In genomic region chr5:150596313-150596712, GRCh38 we compare ENCODE assay signal across 16 cellular contexts. TPM values are rescaled to one million over a fixed set of nuclear protein-coding genes. Genes with fewer than 3 reads are reported as not detected.
A peak's percentile ranks its signal among the peaks of the same experiment; 100 is the strongest.
DNase-seq lines count a peak whose midpoint lies in the region; ATAC-seq and TF ChIP-seq lines count a peak whose summit lies in the region.
"Had no signal": no experiment of that assay in that cellular context is flagged by ENCODE, and none has a peak within 500 bp of the region (broad histone marks: within the 10 kb centered on the region; RNA-seq: fewer than 3 reads in every experiment).

No MANE protein-coding gene starts in this region.

- no peak for ATAC-seq in SK-N-SH treated with all-trans-retinoic acid at 6 μM for 48 hours
- no peak for ATAC-seq in upper lobe of left lung (ENCODE audit: low FRiP score in 2 of 2)
- ATAC-seq: HepG2, mucosa of descending colon, sciatic nerve had no signal

- H3K4me1 Mint-ChIP-seq in nephron: peaks cover 90% of the 10 kb centered on the region
- H3K4me1 Mint-ChIP-seq in CD14-positive monocyte: peaks cover 12% of the 10 kb centered on the region

- peak overlapping the region; percentile 23 to 73 (median 64) for H3K27ac ChIP-seq in upper lobe of left lung
- H3K27ac ChIP-seq: epithelial cell of prostate had no signal

- no peaks in the 10 kb centered on the region for H3K36me3 Mint-ChIP-seq in nephron (ENCODE audit: low read depth)
- H3K36me3 Mint-ChIP-seq in CD14-positive monocyte: no peaks in the 10 kb centered on the region

- peaks cover 42 to 52% (median 47%) of the 10 kb centered on the region in 4 donors for H3K4me1 ChIP-seq in upper lobe of left lung

- H3K36me3 ChIP-seq in upper lobe of left lung: no peaks in the 10 kb centered on the region

- TF ChIP-seq EP300 in upper lobe of left lung (IDR thresholded peaks at IDR 0.05): no peak

- peak overlapping the region in 2 of 3 experiments; percentile 8 to 38 for H3K4me3 Mint-ChIP-seq in nephron
- no peak overlapping the region for H3K4me3 Mint-ChIP-seq in CD14-positive monocyte

- intact Hi-C loops in CD14-positive monocyte (cut with micrococcal nuclease): no loop called here

- TF ChIP-seq POLR2A in erythroblast (IDR thresholded peaks at IDR 0.05; ENCODE audit: low read length) (no peak), upper lobe of left lung (IDR thresholded peaks at IDR 0.05) (no peak)

- H3K9me3 ChIP-seq in upper lobe of left lung: no peaks in the 10 kb centered on the region
- H3K9me3 ChIP-seq: mucosa of descending colon had no signal

- H3K27me3 Mint-ChIP-seq in nephron (ENCODE audit: low read depth): no peaks in the 10 kb centered on the region
- no peaks in the 10 kb centered on the region for H3K27me3 Mint-ChIP-seq in CD14-positive monocyte (ENCODE audit: low read depth in 3 of 3)

- DNase-seq in erythroblast (lab: John Stamatoyannopoulos, UW): peak; percentile 20 to 28
- no peak for DNase-seq in upper lobe of left lung
- no peak for DNase-seq in LoVo (ENCODE audit: low spot score)
- no peak for DNase-seq in pons (ENCODE audit: low spot score)
- no peak for DNase-seq in CD14-positive monocyte (ENCODE audit: low spot score)
- DNase-seq: amniotic stem cell, C1 segment of cervical spinal cord, DMS53, NCI-H187 treated with DMSO at 0.1 percent for 48 hours, SHP77 treated with DMSO at 0.1 percent for 48 hours had no signal

- H3K27me3 ChIP-seq in upper lobe of left lung: no peaks in the 10 kb centered on the region

- H3K27ac Mint-ChIP-seq in nephron: peak overlapping the region; percentile 86 to 96 (median 88)
- no peak overlapping the region for H3K27ac Mint-ChIP-seq in CD14-positive monocyte

- WGBS in upper lobe of left lung, 2 donors: 85 to 91% methylated on average over 9 of the region's 9 CpGs

- H3K9me3 Mint-ChIP-seq in nephron: no peaks in the 10 kb centered on the region
- H3K9me3 Mint-ChIP-seq in CD14-positive monocyte: peaks cover 0 to 2% (median 0%) of the 10 kb centered on the region in 7 donors

- no peak overlapping the region for H3K4me3 ChIP-seq in upper lobe of left lung
- H3K4me3 ChIP-seq: mucosa of descending colon had no signal

- no peak for TF ChIP-seq CTCF in nephron (IDR thresholded peaks at IDR 0.05; ENCODE audit: unreplicated experiment in 3 of 3)
- TF ChIP-seq CTCF in upper lobe of left lung (IDR thresholded peaks at IDR 0.05): no peak
- no peak for TF ChIP-seq CTCF in CD14-positive monocyte (IDR thresholded peaks at IDR 0.05)

TF ChIP-seq in SK-N-SH treated with all-trans-retinoic acid at 6 μM for 48 hours, 23 proteins besides CTCF, POLR2A, EP300 and RAD21:
- TF ChIP-seq ZFP30 (CRISPR knock-in tag; IDR thresholded peaks at IDR 0.05) (no peak), TCF4 (CRISPR knock-in tag; IDR thresholded peaks at IDR 0.05; ENCODE audit: borderline replicate concordance) (peak; percentile 58; the same call in 1 of the 2 replicates), ARNTL (CRISPR knock-in tag; IDR thresholded peaks at IDR 0.05; ENCODE audit: borderline replicate concordance, low read depth) (no peak), BACH2 (CRISPR knock-in tag; IDR thresholded peaks at IDR 0.05; ENCODE audit: borderline replicate concordance) (no peak), TSHZ2 (CRISPR knock-in tag; IDR thresholded peaks at IDR 0.05) (0 out of 2 replicates have a peak, but pooled peaks have one; percentile 17), CREB5 (CRISPR knock-in tag; IDR thresholded peaks at IDR 0.05; ENCODE audit: low read depth) (no peak), ESRRG (CRISPR knock-in tag; IDR thresholded peaks at IDR 0.05) (no peak), ZNF70 (CRISPR knock-in tag; IDR thresholded peaks at IDR 0.05) (no peak), ISL1 (CRISPR knock-in tag; IDR thresholded peaks at IDR 0.05) (no peak)

RNA-seq across cellular contexts. Expression of gene SYNPO, which starts 44.1 kb away (rescaled TPM):
- 100 to 1,000 TPM in 2 of 6 donors, 10 to 100 TPM in 4; 41.9 to 150 (median 84.3) TPM for total RNA-seq in upper lobe of left lung
- not detected for polyA plus RNA-seq in CD14-positive monocyte

Comparison
In these comparisons a context has a peak if more than half of its experiments do, and no peak if none do; other contexts are left out.
1. DNase-seq: peak in erythroblast (2 of 2); none in upper lobe of left lung (0 of 2), LoVo (single experiment), pons (single experiment) and CD14-positive monocyte (single experiment).
2. H3K27ac Mint-ChIP-seq: peak in nephron (3 of 3); none in CD14-positive monocyte (0 of 7).
3. H3K4me3 Mint-ChIP-seq: peak in nephron (2 of 3); none in CD14-positive monocyte (0 of 2).